In the genomic region with DNA sequence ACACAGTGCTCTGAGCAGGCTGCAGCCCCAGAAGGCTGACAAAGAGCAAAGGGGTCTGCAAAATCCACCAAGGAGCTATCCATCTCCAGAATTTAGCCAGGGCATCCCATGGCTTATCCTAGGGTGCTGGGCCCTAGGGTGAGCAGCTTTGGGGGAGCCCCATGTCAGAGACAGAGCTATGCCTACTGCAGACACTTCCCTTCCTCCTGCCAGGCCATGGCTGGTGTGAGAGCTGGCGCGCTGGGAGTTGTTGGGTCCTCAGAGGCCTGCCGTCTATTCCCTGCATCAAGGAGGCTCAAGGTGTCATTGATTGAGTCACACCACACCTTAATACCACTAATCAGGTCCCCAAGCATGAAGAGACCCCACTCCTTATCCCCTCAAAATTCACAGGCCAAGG, we compare ENCODE assay signal across 34 cellular contexts.
"Had no signal": no experiment of that assay in that cellular context is flagged by ENCODE, and none has a peak within 500 bp of the region (broad histone marks: within the 10 kb centered on the region; RNA-seq: fewer than 3 reads in every experiment).

No MANE protein-coding gene starts in this region.

- DNase-seq: Karpas-422, Kasumi-1, MG63, MM.1S, MV-4-11, NCI-H1048, NCI-H1092, NCI-H1092 treated with DMSO at 0.1 percent for 48 hours, NCI-H1105, NCI-H1105 treated with DMSO at 0.1 percent for 48 hours, NCI-H1417, NCI-H1417 treated with DMSO at 0.1 percent for 48 hours, NCI-H1436, NCI-H1436 treated with DMSO at 0.1 percent for 48 hours, NCI-H146, NCI-H1694, NCI-H1694 treated with DMSO at 0.1 percent for 48 hours, NCI-H187, NCI-H187 treated with DMSO at 0.1 percent for 48 hours, NCI-H1930, NCI-H2029, NCI-H2029 treated with DMSO at 0.1 percent for 48 hours, NCI-H2081, NCI-H2081 treated with DMSO at 0.1 percent for 48 hours, NCI-H2107, NCI-H2171, NCI-H2171 treated with DMSO at 0.1 percent for 48 hours, NCI-H2227 treated with DMSO at 0.1 percent for 48 hours, NCI-H226, NCI-H345, NCI-H446, NCI-H446 treated with DMSO at 0.1 percent for 48 hours, NCI-H510A, NCI-H510A treated with DMSO at 0.1 percent for 48 hours had no signal

- H3K36me3 ChIP-seq: MG63 had no signal

- H3K4me3 ChIP-seq: MG63 had no signal

- H3K27me3 ChIP-seq: MG63 had no signal
